In the genomic region with DNA sequence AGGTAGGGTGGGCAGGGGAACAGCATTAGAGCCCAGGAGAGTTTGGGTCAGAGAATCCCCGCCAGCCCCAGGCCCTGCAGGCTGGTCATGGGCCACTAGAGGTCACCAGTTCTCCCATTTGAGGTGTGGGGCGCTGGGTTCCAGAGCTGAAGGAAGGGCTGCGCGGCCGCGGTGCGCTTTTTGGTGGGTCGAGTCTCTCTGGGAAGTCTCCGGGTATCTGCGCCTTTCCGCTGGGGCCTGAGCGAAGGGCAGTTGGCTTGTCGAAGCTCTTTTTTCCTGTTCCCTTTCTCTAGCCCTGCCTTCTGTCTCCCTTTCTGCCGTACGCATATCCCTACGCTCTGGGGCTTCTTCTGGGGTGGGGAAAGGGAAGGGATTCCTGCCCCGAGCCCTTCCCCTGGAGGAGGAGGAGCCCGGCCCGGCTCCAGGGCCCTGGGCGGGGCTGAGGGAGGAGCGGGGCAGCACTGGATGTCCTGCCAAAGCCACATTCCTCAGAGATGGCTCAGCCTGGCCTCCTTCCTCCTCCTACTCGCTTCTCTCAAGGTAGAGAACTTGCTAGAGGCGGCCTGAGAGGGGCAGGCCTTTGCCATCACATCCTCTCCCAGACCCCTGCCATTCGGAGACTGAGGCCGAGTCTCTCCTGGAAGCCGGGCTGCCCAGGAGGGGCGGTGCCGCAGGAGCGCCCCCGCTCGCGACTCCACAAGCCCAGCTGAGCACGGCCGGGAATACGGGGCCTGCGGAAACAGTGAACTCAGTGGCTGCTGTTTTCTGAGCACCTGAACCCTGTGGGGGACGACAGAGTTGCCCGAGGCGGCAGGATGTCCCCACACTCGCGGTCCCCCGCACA, we compare ENCODE assay signal across 8 cellular contexts.
A peak's percentile ranks its signal among the peaks of the same experiment; 100 is the strongest.
DNase-seq lines count a peak whose midpoint lies in the region; ATAC-seq and TF ChIP-seq lines count a peak whose summit lies in the region.

No MANE protein-coding gene starts in this region.

- peaks cover 58% of the 10 kb centered on the region for H3K4me1 ChIP-seq in effector memory CD4-positive, alpha-beta T cell (ENCODE audit: control insufficient read depth, insufficient read depth, low read length, poor library complexity, severe bottlenecking)

- H3K36me3 Mint-ChIP-seq in memory B cell = no peaks in the 10 kb centered on the region

- peaks cover 28% of the 10 kb centered on the region for H3K4me1 Mint-ChIP-seq in memory B cell

- H3K27me3 Mint-ChIP-seq in memory B cell = no peaks in the 10 kb centered on the region

- H3K9me3 Mint-ChIP-seq in memory B cell = no peaks in the 10 kb centered on the region

- TF ChIP-seq CTCF in GM12873 (IDR thresholded peaks at IDR 0.05; ENCODE audit: insufficient read depth, low read depth, low read length, missing control alignments) = peak; percentile 93

- peak overlapping the region; percentile 74 for H3K4me3 ChIP-seq in effector memory CD4-positive, alpha-beta T cell (ENCODE audit: insufficient read depth, low read depth, low read length, poor library complexity, severe bottlenecking)

- H3K36me3 ChIP-seq in effector memory CD4-positive, alpha-beta T cell (ENCODE audit: control insufficient read depth, insufficient read depth, low read length) = no peaks in the 10 kb centered on the region

- H3K4me3 Mint-ChIP-seq in memory B cell = peak overlapping the region; percentile 96

- H3K27me3 ChIP-seq in effector memory CD4-positive, alpha-beta T cell (replicated peaks; ENCODE audit: control insufficient read depth, insufficient read depth, low read length, poor library complexity, severe bottlenecking) = no peaks in the 10 kb centered on the region

- peak overlapping the region; percentile 100 for H3K27ac Mint-ChIP-seq in memory B cell

- ATAC-seq in HG03442 (IDR thresholded peaks at IDR 0.05; ENCODE audit: unreplicated experiment) (peak; percentile 33), memory B cell (ENCODE audit: low read depth) (peak; percentile 30), GM19035 (IDR thresholded peaks at IDR 0.05; ENCODE audit: unreplicated experiment) (no peak)

- H3K27ac ChIP-seq in effector memory CD4-positive, alpha-beta T cell (ENCODE audit: insufficient read depth, low read length, poor library complexity, severe bottlenecking) = peak overlapping the region; percentile 92

- peak; percentile 90 for DNase-seq in NCI-H82 treated with DMSO at 0.1 percent for 48 hours (lab: John Stamatoyannopoulos, UW; ENCODE audit: unreplicated experiment)
- DNase-seq in activated CD8-positive, alpha-beta memory T cell treated with anti-CD3 and anti-CD28 coated beads for 24 hours = peak; percentile 93
- DNase-seq in effector memory CD4-positive, alpha-beta T cell = peak; percentile 55 to 66 (median 55)
- DNase-seq in memory B cell (ENCODE audit: low spot score in 2 of 2) = peak; percentile 82 to 87
- DNase-seq in stimulated activated CD4-positive, alpha-beta T cell treated with anti-CD3 and anti-CD28 coated beads, TNF-alpha, amount 100 ng/mL, for 48 hours (ENCODE audit: low read depth in 3 of 3) = peak; percentile 77 to 86 (median 80)

- H3K9me3 ChIP-seq in effector memory CD4-positive, alpha-beta T cell (ENCODE audit: control insufficient read depth, low read length) = no peaks in the 10 kb centered on the region
